Comparison of ENCODE assay signal across 11 cellular contexts in genomic region chr10:32331606-32332005, GRCh38. TPM values are rescaled to one million over a fixed set of nuclear protein-coding genes. Genes with fewer than 3 reads are reported as not detected.
A peak's percentile ranks its signal among the peaks of the same experiment; 100 is the strongest.
DNase-seq lines count a peak whose midpoint lies in the region; ATAC-seq and TF ChIP-seq lines count a peak whose summit lies in the region.
"Had no signal": no experiment of that assay in that cellular context is flagged by ENCODE, and none has a peak within 500 bp of the region (broad histone marks: within the 10 kb centered on the region; RNA-seq: fewer than 3 reads in every experiment).

No MANE protein-coding gene starts in this region.

- peaks cover 97% of the 10 kb centered on the region for H3K4me1 Mint-ChIP-seq in activated T-cell treated with anti-CD3 and anti-CD28 coated beads, Interleukin-2, amount 50 U/mL, for 72 hours (ENCODE audit: low read depth)
- peaks cover 75% of the 10 kb centered on the region for H3K4me1 Mint-ChIP-seq in chondrocyte (ENCODE audit: low read depth)
- peaks cover 72% of the 10 kb centered on the region for H3K4me1 Mint-ChIP-seq in stimulated activated effector memory CD8-positive, alpha-beta T cell treated with anti-CD3 and anti-CD28 coated beads, Interleukin-12 subunit alpha, Interleukin-12 subunit beta, amount 100 ng/mL, for 72 hours

- H3K4me3 Mint-ChIP-seq in activated T-cell treated with anti-CD3 and anti-CD28 coated beads, Interleukin-2, amount 50 U/mL, for 72 hours, result peak overlapping the region; percentile 86 to 98
- no peak overlapping the region for H3K4me3 Mint-ChIP-seq in chondrocyte (ENCODE audit: unreplicated experiment)
- H3K4me3 Mint-ChIP-seq in stimulated activated effector memory CD8-positive, alpha-beta T cell treated with anti-CD3 and anti-CD28 coated beads, Interleukin-12 subunit alpha, Interleukin-12 subunit beta, amount 100 ng/mL, for 72 hours, result peak overlapping the region; percentile 60
- H3K4me3 Mint-ChIP-seq: endodermal cell, WTC11 had no signal

- H3K27me3 Mint-ChIP-seq in activated T-cell treated with anti-CD3 and anti-CD28 coated beads, Interleukin-2, amount 50 U/mL, for 72 hours (ENCODE audit: low read depth), result no peaks in the 10 kb centered on the region
- H3K27me3 Mint-ChIP-seq in chondrocyte (ENCODE audit: low read depth), result no peaks in the 10 kb centered on the region

- TF ChIP-seq CTCF in LNCaP clone FGC (IDR thresholded peaks at IDR 0.05; ENCODE audit: control insufficient read depth, extremely low read depth, insufficient read depth) (no peak), chondrocyte (IDR thresholded peaks at IDR 0.05) (no peak)

- H3K9me3 Mint-ChIP-seq in activated T-cell treated with anti-CD3 and anti-CD28 coated beads, Interleukin-2, amount 50 U/mL, for 72 hours, result peaks cover 0 to 2% of the 10 kb centered on the region in 2 donors
- no peaks in the 10 kb centered on the region for H3K9me3 Mint-ChIP-seq in chondrocyte (ENCODE audit: low read depth)
- no peaks in the 10 kb centered on the region for H3K9me3 Mint-ChIP-seq in stimulated activated effector memory CD8-positive, alpha-beta T cell treated with anti-CD3 and anti-CD28 coated beads, Interleukin-12 subunit alpha, Interleukin-12 subunit beta, amount 100 ng/mL, for 72 hours
- H3K9me3 Mint-ChIP-seq: endodermal cell, WTC11 had no signal

- ATAC-seq in activated T-cell treated with anti-CD3 and anti-CD28 coated beads, Interleukin-2, amount 50 U/mL, for 72 hours (replicated peaks in 1 of 2), result no peak
- no peak for ATAC-seq in stimulated activated effector memory CD8-positive, alpha-beta T cell treated with anti-CD3 and anti-CD28 coated beads, Interleukin-12 subunit alpha, Interleukin-12 subunit beta, amount 100 ng/mL, for 72 hours
- no peak for ATAC-seq in GM19395 (IDR thresholded peaks at IDR 0.05; ENCODE audit: unreplicated experiment)

- no peak for DNase-seq in activated T-cell treated with anti-CD3 and anti-CD28 coated beads, Interleukin-2, amount 50 U/mL, for 72 hours
- DNase-seq in activated T-cell treated with anti-CD3 and anti-CD28 coated beads, Interleukin-2, amount 50 U/mL, for 48 hours, result no peak
- DNase-seq in LNCaP clone FGC (ENCODE audit: low read depth) (no peak), chondrocyte (ENCODE audit: low spot score) (no peak), C1 segment of cervical spinal cord (lab: John Stamatoyannopoulos, UW) (no peak), COR-L47 (lab: John Stamatoyannopoulos, UW) (no peak)
- no peak for DNase-seq in stimulated activated effector memory CD8-positive, alpha-beta T cell treated with anti-CD3 and anti-CD28 coated beads, Interleukin-12 subunit alpha, Interleukin-12 subunit beta, amount 100 ng/mL, for 72 hours (ENCODE audit: low spot score in 2 of 2)
- DNase-seq: endodermal cell, NCI-H1694 treated with DMSO at 0.1 percent for 48 hours had no signal

- H3K27ac Mint-ChIP-seq in activated T-cell treated with anti-CD3 and anti-CD28 coated beads, Interleukin-2, amount 50 U/mL, for 72 hours, result peak overlapping the region; percentile 100
- H3K27ac Mint-ChIP-seq in chondrocyte (ENCODE audit: unreplicated experiment), result peak overlapping the region; percentile 32
- peak overlapping the region; percentile 53 for H3K27ac Mint-ChIP-seq in stimulated activated effector memory CD8-positive, alpha-beta T cell treated with anti-CD3 and anti-CD28 coated beads, Interleukin-12 subunit alpha, Interleukin-12 subunit beta, amount 100 ng/mL, for 72 hours

- peaks cover 6 to 11% of the 10 kb centered on the region in 2 donors for H3K36me3 Mint-ChIP-seq in activated T-cell treated with anti-CD3 and anti-CD28 coated beads, Interleukin-2, amount 50 U/mL, for 72 hours (ENCODE audit: insufficient read depth in 2 of 2)
- no peaks in the 10 kb centered on the region for H3K36me3 Mint-ChIP-seq in chondrocyte (ENCODE audit: low read depth)
- H3K36me3 Mint-ChIP-seq in stimulated activated effector memory CD8-positive, alpha-beta T cell treated with anti-CD3 and anti-CD28 coated beads, Interleukin-12 subunit alpha, Interleukin-12 subunit beta, amount 100 ng/mL, for 72 hours, result peaks cover 58% of the 10 kb centered on the region
- H3K36me3 Mint-ChIP-seq: WTC11 had no signal

- peak overlapping the region; percentile 11; the same call in 1 of the 2 replicates for H3K4me3 ChIP-seq in LNCaP clone FGC (ENCODE audit: low read depth, low read length)

RNA-seq across cellular contexts. Expression of gene EPC1, which starts 15.4 kb away (rescaled TPM):
- 10 to 100 TPM; 36.0 to 38.3 TPM for total RNA-seq in activated T-cell treated with anti-CD3 and anti-CD28 coated beads, Interleukin-2, amount 50 U/mL, for 72 hours
- 22.0 to 31.9 TPM (median 26.8 TPM) in 3 replicates for total RNA-seq in chondrocyte

Comparison
In these comparisons a context has a peak if more than half of its experiments do, and no peak if none do; other contexts are left out.
1. H3K27ac Mint-ChIP-seq: peak in every context shown above with its lines; median percentile 100 in activated T-cell treated with anti-CD3 and anti-CD28 coated beads, Interleukin-2, amount 50 U/mL, for 72 hours; 53 in stimulated activated effector memory CD8-positive, alpha-beta T cell treated with anti-CD3 and anti-CD28 coated beads, Interleukin-12 subunit alpha, Interleukin-12 subunit beta, amount 100 ng/mL, for 72 hours; 32 in chondrocyte.